8 cellular contexts compared by ENCODE assay signal in genomic region chr19:9674669-9675357, GRCh38. TPM values are rescaled to one million over a fixed set of nuclear protein-coding genes. Genes with fewer than 3 reads are reported as not detected.
DNase-seq lines count a peak whose midpoint lies in the region; ATAC-seq and TF ChIP-seq lines count a peak whose summit lies in the region.

TSS of gene ZNF562 (minus strand) at chr19:9675100. CDS start at chr19:9660744, 14,356 bp downstream.

- peak; percentile 55 for DNase-seq in AG04450 (ENCODE audit: low read depth, low spot score)
- DNase-seq in NCI-H69 (lab: John Stamatoyannopoulos, UW), result peak; percentile 93
- DNase-seq in activated CD4-positive, alpha-beta memory T cell treated with anti-CD3 and anti-CD28 coated beads, Interleukin-2, amount 10 ng/mL, durations not matched to agents 7 days and 5 days, result peak; percentile 85
- DNase-seq in ecto neural progenitor cell (ENCODE audit: low spot score), result peak; percentile 56
- DNase-seq in lower lobe of right lung, result peak; percentile 94
- peak; percentile 67 to 70 (median 68) for DNase-seq in stimulated activated CD4-positive, alpha-beta T cell treated with anti-CD3 and anti-CD28 coated beads, TNF-alpha, amount 100 ng/mL, for 4 hours (ENCODE audit: low read depth in 3 of 3)

- H3K27ac ChIP-seq in AG04450 (ENCODE audit: low read depth, low read length), result peak within 1 kb of the TSS; percentile 97
- peak within 1 kb of the TSS; percentile 96 for H3K27ac ChIP-seq in lower lobe of right lung

- TF ChIP-seq CTCF in AG04450 (IDR thresholded peaks at IDR 0.05; ENCODE audit: low read depth, low read length) (no peak), lower lobe of right lung (IDR thresholded peaks at IDR 0.05) (no peak)

- intact Hi-C loops in lower lobe of right lung (cut with DNase I), result no loop called here

- H3K27me3 Mint-ChIP-seq in activated CD4-positive, alpha-beta memory T cell treated with anti-CD3 and anti-CD28 coated beads, Interleukin-2, amount 10 ng/mL, durations not matched to agents 7 days and 5 days, result no peaks in the 10 kb centered on the region

- POLR2A ChIA-PET in AG04450 (lab: Yijun Ruan, JAX), result interaction anchor here (0.5 to 0.7 kb wide), 3 partner anchors 12 to 834 kb away, joined by 3 to 11 read pairs (median 7); no protein-coding TSS in a partner anchor
- POLR2A ChIA-PET in activated CD4-positive, alpha-beta memory T cell treated with anti-CD3 and anti-CD28 coated beads, Interleukin-2, amount 10 ng/mL, durations not matched to agents 7 days and 5 days (lab: Charles Lee), result interaction anchor here (0.7 to 1.1 kb wide), 4 partner anchors 11 to 94 kb away, joined by 3 to 6 read pairs (median 5); partner anchors contain the start of gene ZNF846

- H3K4me3 ChIP-seq in AG04450 (ENCODE audit: low read depth, low read length) (peak within 1 kb of the TSS; percentile 81), lower lobe of right lung (peak within 1 kb of the TSS; percentile 90)

- peak within 1 kb of the TSS; percentile 93 for H3K27ac Mint-ChIP-seq in activated CD4-positive, alpha-beta memory T cell treated with anti-CD3 and anti-CD28 coated beads, Interleukin-2, amount 10 ng/mL, durations not matched to agents 7 days and 5 days

- H3K36me3 Mint-ChIP-seq in activated CD4-positive, alpha-beta memory T cell treated with anti-CD3 and anti-CD28 coated beads, Interleukin-2, amount 10 ng/mL, durations not matched to agents 7 days and 5 days (ENCODE audit: low read depth), result peaks cover 51% of the 10 kb centered on the region

- ATAC-seq in GM18907 (IDR thresholded peaks at IDR 0.05; ENCODE audit: unreplicated experiment) (peak; percentile 94), HG03432 (IDR thresholded peaks at IDR 0.05; ENCODE audit: unreplicated experiment) (peak; percentile 84), lower lobe of right lung (peak; percentile 97 to 98)

- H3K4me1 ChIP-seq in lower lobe of right lung, result peaks cover 6% of the 10 kb centered on the region

- H3K4me1 Mint-ChIP-seq in activated CD4-positive, alpha-beta memory T cell treated with anti-CD3 and anti-CD28 coated beads, Interleukin-2, amount 10 ng/mL, durations not matched to agents 7 days and 5 days, result peaks cover 26% of the 10 kb centered on the region

- H3K27me3 ChIP-seq in AG04450 (ENCODE audit: control insufficient read depth, insufficient read depth, low read length), result no peaks in the 10 kb centered on the region
- H3K27me3 ChIP-seq in lower lobe of right lung (ENCODE audit: low read depth), result no peaks in the 10 kb centered on the region

- peaks cover 38% of the 10 kb centered on the region for H3K9me3 Mint-ChIP-seq in activated CD4-positive, alpha-beta memory T cell treated with anti-CD3 and anti-CD28 coated beads, Interleukin-2, amount 10 ng/mL, durations not matched to agents 7 days and 5 days

- H3K4me3 Mint-ChIP-seq in activated CD4-positive, alpha-beta memory T cell treated with anti-CD3 and anti-CD28 coated beads, Interleukin-2, amount 10 ng/mL, durations not matched to agents 7 days and 5 days, result peak within 1 kb of the TSS; percentile 86

- H3K9me3 ChIP-seq in AG04450 (ENCODE audit: control insufficient read depth, insufficient read depth, low read length) (peaks cover 35% of the 10 kb centered on the region), lower lobe of right lung (peaks cover 33% of the 10 kb centered on the region)

- H3K36me3 ChIP-seq in lower lobe of right lung, result no peaks in the 10 kb centered on the region

- CTCF ChIA-PET in AG04450 (lab: Charles Lee), result no interaction called here
- CTCF ChIA-PET in activated CD4-positive, alpha-beta memory T cell treated with anti-CD3 and anti-CD28 coated beads, Interleukin-2, amount 10 ng/mL, durations not matched to agents 7 days and 5 days (lab: Charles Lee), result interaction anchor here (0.6 kb wide), 2 partner anchors 82 to 85 kb away, joined by 3 to 6 read pairs; no protein-coding TSS in a partner anchor

RNA-seq across cellular contexts. Expression of gene ZNF562, which starts in this region (rescaled TPM):
- 14.2 and 17.0 TPM in 2 replicates for polyA plus RNA-seq in AG04450 (2011; rRNA removed)
- polyA minus RNA-seq in AG04450 (2011; rRNA and poly(A)+ RNA removed), result 54.5 and 60.1 TPM in 2 replicates
- 10 to 100 TPM; 18.8 to 22.5 TPM for total RNA-seq in activated CD4-positive, alpha-beta memory T cell treated with anti-CD3 and anti-CD28 coated beads, Interleukin-2, amount 10 ng/mL, durations not matched to agents 7 days and 5 days
- total RNA-seq in lower lobe of right lung, result 31.8 TPM

Comparison
In these comparisons a context has a peak if more than half of its experiments do, and no peak if none do; other contexts are left out.
1. Peak in every context shown above with its lines: DNase-seq, ATAC-seq, H3K4me3 ChIP-seq and H3K27ac ChIP-seq.